In genomic region chr1:156487862-156488261, GRCh38 we compare ENCODE assay signal across 11 cellular contexts.
DNase-seq lines count a peak whose midpoint lies in the region; TF ChIP-seq lines count a peak whose summit lies in the region.
"Had no signal": no experiment of that assay in that cellular context is flagged by ENCODE, and none has a peak within 500 bp of the region (broad histone marks: within the 10 kb centered on the region; RNA-seq: fewer than 3 reads in every experiment).

No MANE protein-coding gene starts in this region.

- CTCF ChIA-PET in HEK293T (lab: Yijun Ruan, JAX): interaction anchor here (0.7 kb wide), 1 partner anchor 63 kb away, joined by 3 read pairs; no protein-coding TSS in a partner anchor

- H3K9me3 ChIP-seq in WERI-Rb-1 (ENCODE audit: severe bottlenecking): no peaks in the 10 kb centered on the region

- no peak for TF ChIP-seq CTCF in GM20000 (IDR thresholded peaks at IDR 0.05; ENCODE audit: extremely low read depth, missing control alignments)
- no peak for TF ChIP-seq CTCF in WERI-Rb-1 (IDR thresholded peaks at IDR 0.05; ENCODE audit: low read depth, low read length)

- H3K27me3 ChIP-seq in WERI-Rb-1 (ENCODE audit: insufficient read depth, low read depth, severe bottlenecking): no peaks in the 10 kb centered on the region
- no peaks in the 10 kb centered on the region for H3K27me3 ChIP-seq in layer of hippocampus (ENCODE audit: control insufficient read depth, insufficient read depth, low read length)

- peaks cover 70% of the 10 kb centered on the region for H3K36me3 ChIP-seq in WERI-Rb-1

- POLR2A ChIA-PET in HEK293T (lab: Yijun Ruan, JAX): interaction anchor here (5.9 kb wide), 1 partner anchor 15 kb away, joined by 64 read pairs; the partner anchor contains the start of gene MEF2D

- peak; percentile 64 for DNase-seq in CD1c-positive myeloid dendritic cell (ENCODE audit: extremely low spot score)
- peak; percentile 74 for DNase-seq in GM20000 (ENCODE audit: low spot score)
- DNase-seq in WERI-Rb-1: no peak
- no peak for DNase-seq in NCI-H1436 (lab: John Stamatoyannopoulos, UW)
- DNase-seq in D341Med (ENCODE audit: low spot score): no peak
- no peak for DNase-seq in NCI-H1092 (lab: John Stamatoyannopoulos, UW)
- DNase-seq in HEK293T (ENCODE audit: extremely low spot score): no peak
- DNase-seq: GDM1, midbrain, SHP77 treated with DMSO at 0.1 percent for 48 hours had no signal

- H3K27ac ChIP-seq in WERI-Rb-1 (peak overlapping the region; percentile 89), layer of hippocampus (ENCODE audit: low read depth, low read length) (peak overlapping the region; percentile 31)

- no peak overlapping the region for H3K4me3 ChIP-seq in WERI-Rb-1 (ENCODE audit: low read depth, low read length)

TF ChIP-seq in HEK293T, 16 proteins besides CTCF, POLR2A, EP300 and RAD21:
- no peak for TF ChIP-seq NFRKB (IDR thresholded peaks at IDR 0.05)

Comparison
In these comparisons a context has a peak if more than half of its experiments do, and no peak if none do; other contexts are left out.
1. DNase-seq: peak in CD1c-positive myeloid dendritic cell (single experiment) and GM20000 (single experiment); none in WERI-Rb-1 (single experiment), NCI-H1436 (single experiment), D341Med (single experiment), NCI-H1092 (single experiment) and HEK293T (single experiment).